ENCODE assay signal across 1 cellular context in genomic region chr1:187755536-187755935, GRCh38.
TF ChIP-seq lines count a peak whose summit lies in the region.

No MANE protein-coding gene starts in this region.

TF ChIP-seq in HepG2, 621 proteins besides CTCF, POLR2A, EP300 and RAD21 (continued from another document):
- TF ChIP-seq ZNF800 (CRISPR knock-in tag; IDR thresholded peaks at IDR 0.05) (no peak), ZFP82 (CRISPR knock-in tag; IDR thresholded peaks at IDR 0.05; ENCODE audit: borderline replicate concordance) (no peak), ZNF580 (CRISPR knock-in tag; IDR thresholded peaks at IDR 0.05; ENCODE audit: borderline replicate concordance, low read depth) (no peak), RNF219 (CRISPR knock-in tag; IDR thresholded peaks at IDR 0.05) (no peak), ZFP90 (CRISPR knock-in tag; IDR thresholded peaks at IDR 0.05; ENCODE audit: borderline replicate concordance) (no peak), ZNF510 (CRISPR knock-in tag; IDR thresholded peaks at IDR 0.05; ENCODE audit: low read depth) (no peak), ZBTB10 (CRISPR knock-in tag; IDR thresholded peaks at IDR 0.05; ENCODE audit: borderline replicate concordance) (no peak), ZNF224 (CRISPR knock-in tag; IDR thresholded peaks at IDR 0.05) (no peak), MYC (CRISPR knock-in tag; IDR thresholded peaks at IDR 0.05; ENCODE audit: borderline replicate concordance) (no peak), TERF1 (CRISPR knock-in tag; IDR thresholded peaks at IDR 0.05) (no peak), RBAK (CRISPR knock-in tag; IDR thresholded peaks at IDR 0.05) (no peak), HMGXB3 (CRISPR knock-in tag; IDR thresholded peaks at IDR 0.05; ENCODE audit: borderline replicate concordance) (no peak), ZBTB46 (CRISPR knock-in tag; IDR thresholded peaks at IDR 0.05; ENCODE audit: borderline replicate concordance) (no peak), ZNF331 (CRISPR knock-in tag; IDR thresholded peaks at IDR 0.05) (no peak), HOMEZ (CRISPR knock-in tag; IDR thresholded peaks at IDR 0.05; ENCODE audit: low read depth) (no peak)
